ENCODE assay signal across 21 cellular contexts in genomic region chr2:151691621-151692020, GRCh38. TPM values are rescaled to one million over a fixed set of nuclear protein-coding genes. Genes with fewer than 3 reads are reported as not detected.
DNase-seq lines count a peak whose midpoint lies in the region; ATAC-seq, FAIRE-seq and TF ChIP-seq lines count a peak whose summit lies in the region.
"Had no signal": no experiment of that assay in that cellular context is flagged by ENCODE, and none has a peak within 500 bp of the region (broad histone marks: within the 10 kb centered on the region; RNA-seq: fewer than 3 reads in every experiment).

No MANE protein-coding gene starts in this region.

- no peak for ATAC-seq in HepG2
- ATAC-seq in right lobe of liver = no peak
- no peak for ATAC-seq in GM12878
- no peak for ATAC-seq in upper lobe of left lung (ENCODE audit: low FRiP score in 2 of 2)
- ATAC-seq in HG02938 (IDR thresholded peaks at IDR 0.05; ENCODE audit: unreplicated experiment) = no peak
- ATAC-seq: CD8-positive, alpha-beta T cell had no signal

- RAD21 ChIA-PET in GM12878 (lab: Charles Lee; ENCODE audit: unreplicated experiment) = no interaction called here

- in situ Hi-C loops in HepG2 (cut with HindIII; ENCODE audit: extremely low pct_ligation_motif_present, low pct_unique_long_range_greater_than_20kb) = no loop called here
- in situ Hi-C loops in GM12878 (cut with MboI) = no loop called here
- in situ Hi-C loops in mammary epithelial cell (cut with MboI; ENCODE audit: low sequenced_read_pairs in 2 of 2) = no loop called here

- TF ChIP-seq CTCF in HepG2 (CRISPR knock-in tag; IDR thresholded peaks at IDR 0.05) = no peak
- TF ChIP-seq CTCF in right lobe of liver (IDR thresholded peaks at IDR 0.05) = no peak
- peak in 2 of 3 experiments; percentile 6 to 12; a peak in 1 of 6 replicates for TF ChIP-seq CTCF in GM12878 (IDR thresholded peaks at IDR 0.05 in 2 of 3, conservative IDR thresholded peaks at IDR 0.05 in 1 of 3; ENCODE audit: control insufficient read depth in 2 of 3, extremely low read depth in 1 of 3, insufficient read depth in 1 of 3, low read depth in 3 of 3, low read length in 3 of 3)
- TF ChIP-seq CTCF in fibroblast of the aortic adventitia (IDR thresholded peaks at IDR 0.05; ENCODE audit: insufficient read depth, low read length) = no peak
- TF ChIP-seq CTCF in upper lobe of left lung (IDR thresholded peaks at IDR 0.05) = no peak
- peak in 1 of 2 donors; percentile 12 for TF ChIP-seq CTCF in mammary epithelial cell (conservative IDR thresholded peaks at IDR 0.05 in 1 of 2, IDR thresholded peaks at IDR 0.05 in 1 of 2; ENCODE audit: extremely low read depth in 1 of 2, insufficient read depth in 1 of 2, low read depth in 1 of 2, low read length in 2 of 2)

- POLR2A ChIA-PET in HepG2 (lab: Yijun Ruan, JAX) = no interaction called here
- POLR2A ChIA-PET in GM12878 (lab: Charles Lee) = no interaction called here

- H4K20me1 ChIP-seq in HepG2 (ENCODE audit: insufficient read depth, low read length) (no peaks in the 10 kb centered on the region), GM12878 (ENCODE audit: control insufficient read depth, insufficient read depth) (no peaks in the 10 kb centered on the region), mammary epithelial cell (ENCODE audit: insufficient read depth, low read length) (no peaks in the 10 kb centered on the region)
- H4K20me1 ChIP-seq: BLaER1 had no signal

- no peak overlapping the region for H3K27ac ChIP-seq in HepG2 (ENCODE audit: extremely low read length, insufficient read depth, low read length)
- H3K27ac ChIP-seq in right lobe of liver = no peak overlapping the region
- H3K27ac ChIP-seq in GM12878 (ENCODE audit: control insufficient read depth, insufficient read depth) = no peak overlapping the region
- no peak overlapping the region for H3K27ac ChIP-seq in upper lobe of left lung
- no peak overlapping the region for H3K27ac ChIP-seq in mammary epithelial cell (ENCODE audit: insufficient read depth, low read depth, low read length)
- H3K27ac ChIP-seq: BLaER1, HL-60, PC-9 had no signal

- H2AFZ ChIP-seq in HepG2 (ENCODE audit: low read length) (no peak overlapping the region), GM12878 (ENCODE audit: control insufficient read depth, low read depth, low read length) (no peak overlapping the region), mammary epithelial cell (ENCODE audit: low read depth, low read length) (no peak overlapping the region)
- H2AFZ ChIP-seq: PC-9 had no signal

- CTCF ChIA-PET in HepG2 (lab: Yijun Ruan, JAX; ENCODE audit: low intra/inter-chr PET ratio, low total read pairs) = no interaction called here
- CTCF ChIA-PET in GM12878 (lab: Yijun Ruan, JAX) = interaction anchor here (0.6 kb wide), 2 partner anchors 294 to 334 kb away, joined by 3 read pairs; no protein-coding TSS in a partner anchor
- CTCF ChIA-PET in mammary epithelial cell (lab: Charles Lee; ENCODE audit: low non-redundant PET) = no interaction called here

- H3K4me3 ChIP-seq in HepG2 (replicated peaks in 1 of 3; ENCODE audit: insufficient read depth in 1 of 3, low read depth in 2 of 3, low read length in 3 of 3) (no peak overlapping the region), right lobe of liver (no peak overlapping the region), GM12878 (no peak overlapping the region), fibroblast of the aortic adventitia (ENCODE audit: low read depth, low read length) (no peak overlapping the region), upper lobe of left lung (no peak overlapping the region), mammary epithelial cell (replicated peaks in 1 of 3; ENCODE audit: insufficient read depth in 1 of 3, low read depth in 2 of 3, low read length in 3 of 3) (no peak overlapping the region)
- H3K4me3 ChIP-seq: BLaER1, PC-9 had no signal

- FAIRE-seq in HepG2 (lab: Jason Lieb, UNC) (no peak), GM12878 (lab: Jason Lieb, UNC) (no peak)
- FAIRE-seq: HTR-8/SVneo had no signal

- TF ChIP-seq POLR2A in HepG2 (IDR thresholded peaks at IDR 0.05; ENCODE audit: insufficient read depth in 1 of 2, low read depth in 2 of 2, low read length in 2 of 2) (no peak), right lobe of liver (IDR thresholded peaks at IDR 0.05) (no peak), GM12878 (IDR thresholded peaks at IDR 0.05; ENCODE audit: low read depth, low read length) (no peak), upper lobe of left lung (IDR thresholded peaks at IDR 0.05) (no peak)

- intact Hi-C loops in HepG2 (cut with micrococcal nuclease; ENCODE audit: unreplicated experiment) = no loop called here
- intact Hi-C loops in right lobe of liver (cut with DNase I) = no loop called here
- intact Hi-C loops in GM12878 (cut with micrococcal nuclease; ENCODE audit: unreplicated experiment) = no loop called here
- intact Hi-C loops in mammary epithelial cell (cut with micrococcal nuclease) = no loop called here

- BruUV-seq in HepG2 (replicated peaks; lab: Mats Ljungman, UMichigan) (no TSS peak), GM12878 (replicated peaks; lab: Mats Ljungman, UMichigan) (no TSS peak), mammary epithelial cell (replicated peaks; lab: Mats Ljungman, UMichigan) (no TSS peak)

- WGBS in HepG2 (ENCODE audit: low lambda C conversion rate) = 16% methylated on average over 2 of the region's 2 CpGs
- WGBS in right lobe of liver (ENCODE audit: insufficient coverage, low coverage, low lambda C conversion rate, missing lambda C conversion rate) = 53% methylated on average over 2 of the region's 2 CpGs
- 44% methylated on average over 2 of the region's 2 CpGs for WGBS in GM12878 (ENCODE audit: insufficient coverage, insufficient replicate concordance, low lambda C conversion rate, missing lambda C conversion rate)
- 67 to 69% methylated on average over 2 of the region's 2 CpGs for WGBS in upper lobe of left lung, 2 donors
- WGBS in mammary epithelial cell (ENCODE audit: low coverage, missing lambda C conversion rate) = 50% methylated on average over 2 of the region's 2 CpGs

- no peaks in the 10 kb centered on the region for H3K9me3 ChIP-seq in HepG2 (ENCODE audit: low read length)
- H3K9me3 ChIP-seq in right lobe of liver = no peaks in the 10 kb centered on the region
- no peaks in the 10 kb centered on the region for H3K9me3 ChIP-seq in GM12878 (replicated peaks; ENCODE audit: control insufficient read depth, insufficient read depth, low read length)
- H3K9me3 ChIP-seq in upper lobe of left lung = no peaks in the 10 kb centered on the region
- H3K9me3 ChIP-seq in mammary epithelial cell (replicated peaks; ENCODE audit: insufficient read depth, low read length) = no peaks in the 10 kb centered on the region
- H3K9me3 ChIP-seq: BLaER1 had no signal

- H3K9ac ChIP-seq in HepG2 (ENCODE audit: insufficient read depth, low read depth, low read length) (no peak overlapping the region), GM12878 (ENCODE audit: control insufficient read depth, insufficient read depth, low read length) (no peak overlapping the region), mammary epithelial cell (ENCODE audit: insufficient read depth, low read length) (no peak overlapping the region)
- H3K9ac ChIP-seq: BLaER1 had no signal

- no peak for TF ChIP-seq RAD21 in HepG2 (CRISPR knock-in tag; IDR thresholded peaks at IDR 0.05)
- peak; percentile 49 for TF ChIP-seq RAD21 in GM12878 (IDR thresholded peaks at IDR 0.05; ENCODE audit: insufficient read depth, low read depth, low read length)

- dilution Hi-C loops in mammary epithelial cell (cut with HindIII; ENCODE audit: low sequenced_read_pairs) = no loop called here

- H3K4me2 ChIP-seq in HepG2 (ENCODE audit: low read depth, low read length) = no peak overlapping the region
- no peak overlapping the region for H3K4me2 ChIP-seq in GM12878 (ENCODE audit: control insufficient read depth, insufficient read depth)
- H3K4me2 ChIP-seq in mammary epithelial cell (ENCODE audit: insufficient read depth, low read depth, low read length) = no peak overlapping the region
- H3K4me2 ChIP-seq: BLaER1, PC-9 had no signal

- SMC1A ChIA-PET in GM12878 (lab: Charles Lee; ENCODE audit: uncharacterized antibody, unreplicated experiment) = interaction anchor here (0.6 to 1.6 kb wide), 5 partner anchors 13 to 334 kb away, joined by 3 to 4 read pairs (median 3); no protein-coding TSS in a partner anchor

- no peak for DNase-seq in HepG2 (ENCODE audit: low spot score)
- DNase-seq in right lobe of liver = no peak
- DNase-seq in GM12878 (ENCODE audit: low read depth, low spot score) = no peak
- peak; percentile 5 for DNase-seq in fibroblast of the aortic adventitia (ENCODE audit: low read depth)
- DNase-seq in upper lobe of left lung = no peak
- no peak for DNase-seq in mammary epithelial cell
- DNase-seq in DMS 273 treated with DMSO at 0.1 percent for 48 hours (lab: John Stamatoyannopoulos, UW) = no peak
- DNase-seq: CD8-positive, alpha-beta T cell; GF-D8; HCEC 1CT; MV-4-11; NCI-H2029; NCI-H2171; NCI-H446; NCI-H69; PC-9 had no signal

- no peaks in the 10 kb centered on the region for H3K79me2 ChIP-seq in HepG2 (ENCODE audit: insufficient read depth, low read length)
- no peaks in the 10 kb centered on the region for H3K79me2 ChIP-seq in GM12878 (ENCODE audit: control insufficient read depth, insufficient read depth, low read length)
- H3K79me2 ChIP-seq in mammary epithelial cell (ENCODE audit: insufficient read depth, low read length) = no peaks in the 10 kb centered on the region

- H3K36me3 ChIP-seq in HepG2 (replicated peaks in 1 of 2; ENCODE audit: control insufficient read depth in 1 of 2, insufficient read depth in 2 of 2, low read length in 2 of 2) = no peaks in the 10 kb centered on the region
- H3K36me3 ChIP-seq in right lobe of liver = no peaks in the 10 kb centered on the region
- H3K36me3 ChIP-seq in GM12878 (ENCODE audit: control insufficient read depth in 2 of 2, insufficient read depth in 2 of 2, low read length in 1 of 2) = no peaks in the 10 kb centered on the region
- H3K36me3 ChIP-seq in upper lobe of left lung = no peaks in the 10 kb centered on the region
- no peaks in the 10 kb centered on the region for H3K36me3 ChIP-seq in mammary epithelial cell (ENCODE audit: insufficient read depth, low read length)
- H3K36me3 ChIP-seq: BLaER1 had no signal

- H3K4me1 ChIP-seq in HepG2 (ENCODE audit: insufficient read depth, low read length) (no peaks in the 10 kb centered on the region), right lobe of liver (no peaks in the 10 kb centered on the region), GM12878 (ENCODE audit: control insufficient read depth, insufficient read depth, low read length) (no peaks in the 10 kb centered on the region), upper lobe of left lung (no peaks in the 10 kb centered on the region), mammary epithelial cell (ENCODE audit: insufficient read depth, low read length) (no peaks in the 10 kb centered on the region)
- H3K4me1 ChIP-seq: BLaER1 had no signal

- no peak for TF ChIP-seq EP300 in HepG2 (IDR thresholded peaks at IDR 0.05; ENCODE audit: low read depth in 2 of 2, low read length in 2 of 2)
- no peak for TF ChIP-seq EP300 in HepG2 (CRISPR knock-in tag; IDR thresholded peaks at IDR 0.05; ENCODE audit: borderline replicate concordance)
- TF ChIP-seq EP300 in GM12878 (IDR thresholded peaks at IDR 0.05; ENCODE audit: borderline replicate concordance in 1 of 2, control insufficient read depth in 1 of 2, low read depth in 2 of 2, low read length in 2 of 2) = no peak
- no peak for TF ChIP-seq EP300 in upper lobe of left lung (IDR thresholded peaks at IDR 0.05)

- H3K27me3 ChIP-seq in HepG2 (ENCODE audit: control insufficient read depth in 1 of 2, insufficient read depth in 2 of 2, low read length in 2 of 2) = 0 out of 5 replicates have a peak, but pooled peaks cover 0 to 14% of the 10 kb centered on the region in 2 experiments
- no peaks in the 10 kb centered on the region for H3K27me3 ChIP-seq in right lobe of liver
- no peaks in the 10 kb centered on the region; a peak in 1 of 4 replicates for H3K27me3 ChIP-seq in GM12878 (replicated peaks in 1 of 2; ENCODE audit: control insufficient read depth in 2 of 2, insufficient read depth in 2 of 2, low read length in 1 of 2)
- no peaks in the 10 kb centered on the region for H3K27me3 ChIP-seq in upper lobe of left lung
- peaks cover 10% of the 10 kb centered on the region for H3K27me3 ChIP-seq in mammary epithelial cell (ENCODE audit: insufficient read depth, low read length)
- H3K27me3 ChIP-seq: BLaER1 had no signal

RNA-seq across cellular contexts. Expression of gene NEB, which starts 42.7 kb away (rescaled TPM):
- total RNA-seq in HepG2 (2016; rRNA removed; fragmentation: Illumina TruSeq; extraction: Trizol) (0.18 and 0.24 TPM in 2 replicates), right lobe of liver (10 to 100 TPM in 3 of 6 experiments, 1 to 10 TPM in 3; 1.3 to 23.1 (median 9.2) TPM), GM12878 (2014; rRNA removed) (0.17 and 0.22 TPM in 2 replicates), GM12878 (2014; rRNA removed; fragmentation: Illumina TruSeq; extraction: Trizol) (0.05 and 0.09 TPM in 2 replicates), GM12878 (2021) (0.05 and 0.40 TPM in 2 replicates), fibroblast of the aortic adventitia (ENCODE audit: low replicate concordance) (0.27 and 0.41 TPM in 2 replicates), upper lobe of left lung (1 to 10 TPM in 4 of 6 donors, under 1 TPM in 2; 0.31 to 6.3 (median 2.0) TPM), mammary epithelial cell (under 1 TPM; under 0.01 to 0.14 TPM)
- total RNA-seq in HepG2 (2016; cell fraction: cytosol; rRNA removed; fragmentation: Illumina TruSeq; extraction: Trizol; ENCODE audit: low read depth) = 0.10 TPM in 1 of 2 replicates, not detected in the other
- 0.19 and 0.33 TPM in 2 replicates for total RNA-seq in HepG2 (2016; cell fraction: insoluble cytoplasmic fraction; rRNA removed; fragmentation: Illumina TruSeq; extraction: Trizol)
- total RNA-seq in HepG2 (2016; cell fraction: membrane; rRNA removed; fragmentation: Illumina TruSeq; extraction: Trizol) = 0.03 TPM in 2 replicates
- 0.66 and 0.96 TPM in 2 replicates for total RNA-seq in HepG2 (2016; cell fraction: nucleus; rRNA removed; fragmentation: Illumina TruSeq; extraction: Trizol)
- polyA plus RNA-seq in HepG2 (2011; rRNA removed) (0.21 and 0.27 TPM in 2 replicates), GM12878 (2011; rRNA removed) (0.11 and 0.20 TPM in 2 replicates), GM12878 (2014; fragmentation: Illumina TruSeq; extraction: Trizol) (0.13 and 0.59 TPM in 2 replicates), GM12878 (2014; fragmentation: Nextera tagmentation; extraction: Ambion mirVana) (under 1 TPM; 0.04 to 0.16 TPM), GM12878 (2014; rRNA removed) (0.05 and 0.15 TPM in 2 replicates), GM12878 (2016; fragmentation: Nextera tagmentation; extraction: Ambion mirVana) (under 1 TPM; 0.50 to 0.77 TPM), mammary epithelial cell (0.01 TPM)
- polyA plus RNA-seq in HepG2 (2011; cell fraction: cytosol; rRNA removed) = 0.03 and 0.05 TPM in 2 replicates
- 0.57 and 0.72 TPM in 2 replicates for polyA plus RNA-seq in HepG2 (2011; cell fraction: nucleus; rRNA removed)
- 1.1 and 1.2 TPM in 2 replicates for polyA plus RNA-seq in HepG2 (2012)
- polyA plus RNA-seq in HepG2 (2016; cell fraction: cytosol; fragmentation: Illumina TruSeq; extraction: Trizol; ENCODE audit: low read depth) = 0.09 TPM in 1 of 2 replicates, not detected in the other
- polyA plus RNA-seq in HepG2 (2016; cell fraction: insoluble cytoplasmic fraction; fragmentation: Illumina TruSeq; extraction: Trizol; ENCODE audit: low read depth) = 0.01 and 0.14 TPM in 2 replicates
- polyA plus RNA-seq in HepG2 (2016; cell fraction: membrane; fragmentation: Illumina TruSeq; extraction: Trizol; ENCODE audit: low read depth) = not detected in 2 replicates
- 0.41 and 0.64 TPM in 2 replicates for polyA plus RNA-seq in HepG2 (2016; cell fraction: nucleus; fragmentation: Illumina TruSeq; extraction: Trizol; ENCODE audit: insufficient read depth, low read depth)
- polyA minus RNA-seq in HepG2 (2011; rRNA and poly(A)+ RNA removed; ENCODE audit: low replicate concordance) = 0.06 and 0.82 TPM in 2 replicates
- polyA minus RNA-seq in HepG2 (2011; cell fraction: cytosol; rRNA and poly(A)+ RNA removed) = 0.10 TPM in 1 of 2 replicates, not detected in the other
- polyA minus RNA-seq in HepG2 (2011; cell fraction: nucleus; rRNA and poly(A)+ RNA removed) = 0.90 and 1.7 TPM in 2 replicates
- 0.69 and 0.93 TPM in 2 replicates for total RNA-seq in GM12878 (2013; cell fraction: nucleolus; rRNA removed)
- polyA plus RNA-seq in GM12878 (2011; ENCODE audit: low read depth) = 0.20 TPM
- 0.03 and 0.16 TPM in 2 replicates for polyA plus RNA-seq in GM12878 (2011; cell fraction: cytosol; rRNA removed)
- polyA plus RNA-seq in GM12878 (2011; cell fraction: nucleus; rRNA removed) = 0.34 and 0.45 TPM in 2 replicates
- 0.35 and 0.65 TPM in 2 replicates for polyA plus RNA-seq in GM12878 (2012)
- polyA minus RNA-seq in GM12878 (2011; rRNA and poly(A)+ RNA removed) = 0.07 and 0.10 TPM in 2 replicates
- polyA minus RNA-seq in GM12878 (2011; cell fraction: cytosol; rRNA and poly(A)+ RNA removed) = not detected in 2 replicates
- 0.36 and 0.38 TPM in 2 replicates for polyA minus RNA-seq in GM12878 (2011; cell fraction: nucleus; rRNA and poly(A)+ RNA removed)
- polyA minus RNA-seq in mammary epithelial cell = not detected
- total RNA-seq: A172 had no signal

Comparison
In these comparisons a context has a peak if more than half of its experiments do, and no peak if none do; other contexts are left out.
1. CTCF ChIP-seq: peak in GM12878 (2 of 3); none in HepG2 (single experiment), right lobe of liver (0 of 4), fibroblast of the aortic adventitia (single experiment) and upper lobe of left lung (0 of 6).
2. Of the 75 proteins assayed by ChIP-seq in both HepG2 and GM12878: peak only in HepG2: none; only in GM12878: CTCF, RAD21 and SMC3; in both: none; in neither: 72.